ENCODE assay signal across 2 cellular contexts in genomic region chr7:949021-949934, GRCh38.
TF ChIP-seq lines count a peak whose summit lies in the region.

No MANE protein-coding gene starts in this region.

TF ChIP-seq in HEK293, 187 proteins besides CTCF, POLR2A, EP300 and RAD21:
- TF ChIP-seq SALL2 (tag by site-specific recombination; IDR thresholded peaks at IDR 0.05; ENCODE audit: borderline replicate concordance) (no peak), ZNF777 (tag by site-specific recombination; IDR thresholded peaks at IDR 0.05; ENCODE audit: borderline replicate concordance) (no peak), SCRT2 (tag by site-specific recombination; IDR thresholded peaks at IDR 0.05) (no peak), ZNF157 (tag by site-specific recombination; IDR thresholded peaks at IDR 0.05) (peak; percentile 91)
- TF ChIP-seq, protein P1, sequence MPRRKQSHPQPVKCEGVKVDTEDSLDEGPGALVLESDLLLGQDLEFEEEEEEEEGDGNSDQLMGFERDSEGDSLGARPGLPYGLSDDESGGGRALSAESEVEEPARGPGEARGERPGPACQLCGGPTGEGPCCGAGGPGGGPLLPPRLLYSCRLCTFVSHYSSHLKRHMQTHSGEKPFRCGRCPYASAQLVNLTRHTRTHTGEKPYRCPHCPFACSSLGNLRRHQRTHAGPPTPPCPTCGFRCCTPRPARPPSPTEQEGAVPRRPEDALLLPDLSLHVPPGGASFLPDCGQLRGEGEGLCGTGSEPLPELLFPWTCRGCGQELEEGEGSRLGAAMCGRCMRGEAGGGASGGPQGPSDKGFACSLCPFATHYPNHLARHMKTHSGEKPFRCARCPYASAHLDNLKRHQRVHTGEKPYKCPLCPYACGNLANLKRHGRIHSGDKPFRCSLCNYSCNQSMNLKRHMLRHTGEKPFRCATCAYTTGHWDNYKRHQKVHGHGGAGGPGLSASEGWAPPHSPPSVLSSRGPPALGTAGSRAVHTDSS (tag by site-specific recombination; IDR thresholded peaks at IDR 0.05) = no peak
TF ChIP-seq in HEK293: peak in this region for 1.

TF ChIP-seq in K562, 482 proteins besides CTCF, POLR2A, EP300 and RAD21:
- TF ChIP-seq SAFB (IDR thresholded peaks at IDR 0.05; ENCODE audit: borderline replicate concordance, low read depth, low read length) = no peak
- TF ChIP-seq, protein P2, sequence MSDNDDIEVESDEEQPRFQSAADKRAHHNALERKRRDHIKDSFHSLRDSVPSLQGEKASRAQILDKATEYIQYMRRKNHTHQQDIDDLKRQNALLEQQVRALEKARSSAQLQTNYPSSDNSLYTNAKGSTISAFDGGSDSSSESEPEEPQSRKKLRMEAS (CRISPR knock-in tag; IDR thresholded peaks at IDR 0.05) = peak; percentile 46; the same call in 1 of the 2 replicates
